Comparison of ENCODE assay signal across 20 cellular contexts in the genomic region with DNA sequence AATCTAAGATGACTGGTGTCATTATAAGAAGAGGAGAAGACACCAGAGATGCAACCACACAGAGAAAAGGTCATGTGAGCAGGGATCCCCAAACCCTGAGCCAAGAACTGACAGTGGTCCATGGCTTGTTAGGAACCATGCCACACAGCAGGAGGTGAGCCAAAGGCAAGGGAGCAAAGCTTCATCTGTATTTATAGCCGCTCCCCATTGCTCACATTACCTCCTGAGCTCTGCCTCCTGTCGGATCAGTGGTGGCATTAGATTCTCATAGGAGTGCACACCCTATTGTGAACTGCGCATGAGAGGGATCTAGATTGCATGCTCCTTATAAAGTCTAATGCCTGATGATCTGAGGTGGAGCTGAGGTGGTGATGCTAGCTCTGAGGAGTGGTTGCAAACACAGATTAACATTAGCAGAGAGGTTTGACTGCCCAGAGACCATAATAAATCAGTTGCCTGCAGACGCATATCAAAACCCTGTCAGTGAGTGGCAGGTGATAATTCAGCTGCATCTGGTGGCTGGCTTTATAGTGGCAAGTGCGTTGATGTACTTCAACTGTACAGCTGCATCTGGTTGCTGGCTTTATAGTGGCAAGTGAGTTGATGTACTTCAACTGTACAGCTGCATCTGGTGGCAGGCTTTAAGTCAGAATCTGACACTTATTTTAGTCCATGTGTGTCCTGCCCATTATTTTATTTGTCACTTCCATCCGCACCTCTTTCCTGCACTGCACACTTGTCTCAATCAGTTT. TPM values are rescaled to one million over a fixed set of nuclear protein-coding genes. Genes with fewer than 3 reads are reported as not detected.
"Had no signal": no experiment of that assay in that cellular context is flagged by ENCODE, and none has a peak within 500 bp of the region (broad histone marks: within the 10 kb centered on the region; RNA-seq: fewer than 3 reads in every experiment).

No MANE protein-coding gene starts in this region.

- H3K4me3 ChIP-seq: adrenal gland, colonic mucosa, esophagus muscularis mucosa, prostate gland, right lobe of liver, smooth muscle cell, tibial nerve, uterus had no signal

- H3K27me3 ChIP-seq: adrenal gland, colonic mucosa, esophagus muscularis mucosa, right lobe of liver, tibial nerve, uterus had no signal

- H3K27ac ChIP-seq: adrenal gland, colonic mucosa, prostate gland, uterus, WERI-Rb-1 had no signal

- H3K36me3 ChIP-seq: adrenal gland, colonic mucosa, esophagus muscularis mucosa, prostate gland, right lobe of liver, tibial nerve, uterus, WERI-Rb-1 had no signal

- H3K4me1 ChIP-seq: prostate gland, uterus had no signal

- DNase-seq: activated CD4-positive, alpha-beta memory T cell treated with anti-CD3 and anti-CD28 coated beads, Interleukin-2, amount 10 ng/mL, durations not matched to agents 7 days and 5 days; activated CD4-positive, alpha-beta T cell treated with anti-CD3 and anti-CD28 coated beads for 36 hours; activated effector memory CD4-positive, alpha-beta T cell treated with anti-CD3 and anti-CD28 coated beads, Interleukin-2, amount 50 U/mL, for 16 hours; activated T-cell treated with anti-CD3 and anti-CD28 coated beads, Interleukin-2, amount 50 U/mL, for 4 hours; adrenal gland; central memory CD4-positive, alpha-beta T cell; colonic mucosa; hypothalamus; kidney; right lobe of liver; stimulated activated CD4-positive, alpha-beta T cell treated with anti-CD3 and anti-CD28 coated beads, Interleukin-4, amount 100 ng/mL, for 4 hours; stimulated activated CD8-positive, alpha-beta memory T cell treated with anti-CD3 and anti-CD28 coated beads, Interleukin-4, amount 100 ng/mL, for 48 hours; stimulated activated naive CD4-positive, alpha-beta T cell treated with Interleukin-2 at 50 U/mL for 16 hours; substantia nigra; uterus; WERI-Rb-1 had no signal

- H3K9me3 ChIP-seq: adrenal gland, colonic mucosa, esophagus muscularis mucosa, prostate gland, right lobe of liver, tibial nerve, uterus had no signal

RNA-seq across cellular contexts. Expression of gene CXCL2, which starts 19.8 kb away (rescaled TPM):
- total RNA-seq: activated CD4-positive, alpha-beta memory T cell treated with anti-CD3 and anti-CD28 coated beads, Interleukin-2, amount 10 ng/mL, durations not matched to agents 7 days and 5 days; activated CD4-positive, alpha-beta T cell treated with anti-CD3 and anti-CD28 coated beads for 36 hours had no signal
